Comparison of ENCODE assay signal across 28 cellular contexts in genomic region chr1:14800014-14800413, GRCh38.
"Had no signal": no experiment of that assay in that cellular context is flagged by ENCODE, and none has a peak within 500 bp of the region (broad histone marks: within the 10 kb centered on the region; RNA-seq: fewer than 3 reads in every experiment).

No MANE protein-coding gene starts in this region.

- DNase-seq: colonic mucosa; cortex of kidney; effector CD8-positive, alpha-beta T cell; effector memory CD8-positive, alpha-beta T cell; endodermal cell; erythroblast; esophagus squamous epithelium; foreskin fibroblast; foreskin melanocyte; gastrocnemius medialis; glutamatergic neuron; head of caudate nucleus; heart right ventricle; hippocampal formation; left cardiac atrium; left lung; left ventricle myocardium superior; lower lobe of right lung; mesenchymal stem cell; mucosa of descending colon; naive B cell had no signal

- H3K27ac ChIP-seq: colonic mucosa, epithelial cell of prostate, esophagus squamous epithelium, gastrocnemius medialis, heart right ventricle, left lung, lower lobe of right lung had no signal

- H3K4me1 ChIP-seq: colonic mucosa, esophagus squamous epithelium, gastrocnemius medialis, heart right ventricle, left lung, lower lobe of right lung had no signal

- H3K4me3 ChIP-seq: colonic mucosa, esophagus squamous epithelium, gastrocnemius medialis, heart right ventricle, left lung, lower lobe of right lung, mucosa of descending colon had no signal

- ATAC-seq: effector memory CD8-positive, alpha-beta T cell; esophagus mucosa; gastrocnemius medialis; heart right ventricle; left cardiac atrium; left lung; left ventricle myocardium superior; lower lobe of right lung; mucosa of descending colon had no signal

- H3K4me3 Mint-ChIP-seq: dendritic cell treated with granulocyte-macrophage colony-stimulating factor and Interleukin-4, amounts not matched to agents 40 ng/mL and 50 ng/mL, for 4 days; effector memory CD8-positive, alpha-beta T cell; endodermal cell; mesothelial cell of epicardium; naive B cell had no signal

- FAIRE-seq: endometrium, islet of Langerhans, keratinocyte had no signal

- H3K27ac Mint-ChIP-seq: dendritic cell treated with granulocyte-macrophage colony-stimulating factor and Interleukin-4, amounts not matched to agents 40 ng/mL and 50 ng/mL, for 4 days; effector memory CD8-positive, alpha-beta T cell; endodermal cell; mesothelial cell of epicardium; naive B cell had no signal

- H3K36me3 Mint-ChIP-seq: naive B cell had no signal

- H3K27me3 ChIP-seq: colonic mucosa, esophagus squamous epithelium, gastrocnemius medialis, left lung had no signal

- H3K9me3 ChIP-seq: colonic mucosa, esophagus squamous epithelium, gastrocnemius medialis, left lung, lower lobe of right lung, mucosa of descending colon had no signal

- H3K36me3 ChIP-seq: colonic mucosa, esophagus squamous epithelium, gastrocnemius medialis, heart right ventricle, left lung, lower lobe of right lung had no signal

- H3K4me1 Mint-ChIP-seq: endodermal cell, mesothelial cell of epicardium had no signal

- H3K27me3 Mint-ChIP-seq: naive B cell had no signal

- H3K9me3 Mint-ChIP-seq: dendritic cell treated with granulocyte-macrophage colony-stimulating factor and Interleukin-4, amounts not matched to agents 40 ng/mL and 50 ng/mL, for 4 days; effector memory CD8-positive, alpha-beta T cell had no signal
